22 cellular contexts compared by ENCODE assay signal in the genomic region with DNA sequence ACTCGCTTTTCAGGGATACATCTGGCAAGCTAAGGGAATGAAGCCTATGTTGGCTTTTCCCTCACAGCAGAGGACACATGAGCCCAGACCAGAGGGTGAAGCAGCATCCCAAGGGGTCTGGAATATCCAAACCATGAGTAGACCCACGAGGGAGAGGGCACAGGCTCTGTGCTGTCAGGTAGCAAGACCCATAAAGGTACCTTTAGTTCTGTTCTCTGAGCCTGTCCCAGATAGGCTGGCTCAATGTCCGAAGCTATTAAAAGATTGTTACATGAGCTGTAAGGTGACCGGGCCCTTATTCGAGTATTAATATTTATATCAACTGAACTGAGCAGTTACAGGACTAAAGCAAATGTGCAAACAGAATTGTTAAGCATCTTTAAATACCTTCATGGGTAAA.
"Had no signal": no experiment of that assay in that cellular context is flagged by ENCODE, and none has a peak within 500 bp of the region (broad histone marks: within the 10 kb centered on the region; RNA-seq: fewer than 3 reads in every experiment).

No MANE protein-coding gene starts in this region.

- H3K27ac ChIP-seq: neutrophil, pancreas, sigmoid colon, skin epidermis, spleen, testis, tibial artery had no signal

- DNase-seq: cerebellar nuclear complex; cortex of kidney; effector memory CD8-positive, alpha-beta T cell; erythroblast; hypothalamus; immature natural killer cell; islet precursor cell; kidney glomerular epithelial cell; mesenchymal stem cell; mucosa of descending colon; naive B cell; pancreas; sigmoid colon; spleen; stimulated activated CD4-positive, alpha-beta T cell treated with anti-CD3 and anti-CD28 coated beads, Interleukin-4, amount 100 ng/mL, for 4 hours; stimulated activated naive CD8-positive, alpha-beta T cell treated with anti-CD3 and anti-CD28 coated beads, Interleukin-15, Interleukin-2, amounts not matched to agents 100 U/mL and 50 U/mL, for 24 hours; substantia nigra; testis; tibial artery had no signal

- H3K4me1 ChIP-seq: pancreas, sigmoid colon, spleen, testis, tibial artery had no signal

- H3K36me3 ChIP-seq: neutrophil, pancreas had no signal

- H3K4me3 ChIP-seq: mucosa of descending colon, pancreas, sigmoid colon, skin epidermis, spleen, testis, tibial artery had no signal

- H3K27me3 ChIP-seq: neutrophil, pancreas, sigmoid colon, spleen, testis, tibial artery had no signal

- H3K9me3 ChIP-seq: mucosa of descending colon, neutrophil, pancreas, sigmoid colon, spleen, testis, tibial artery had no signal

- ATAC-seq: effector memory CD8-positive, alpha-beta T cell; mucosa of descending colon; pancreas; stimulated activated memory B cell treated with anti-CD40 and anti-IgM and Interleukin-4, amounts not matched to agents 10 μg/mL and 1 μg/mL and 100 μg/mL, for 72 hours; stimulated activated naive CD8-positive, alpha-beta T cell treated with anti-CD3 and anti-CD28 coated beads, Interleukin-15, Interleukin-2, amounts not matched to agents 100 U/mL and 50 U/mL, for 24 hours had no signal
